ENCODE assay signal across 8 cellular contexts in genomic region chr10:23437987-23438546, GRCh38. TPM values are rescaled to one million over a fixed set of nuclear protein-coding genes. Genes with fewer than 3 reads are reported as not detected.
A peak's percentile ranks its signal among the peaks of the same experiment; 100 is the strongest.
DNase-seq lines count a peak whose midpoint lies in the region; ATAC-seq and TF ChIP-seq lines count a peak whose summit lies in the region.

No MANE protein-coding gene starts in this region.

- H3K4me1 ChIP-seq in Loucy (ENCODE audit: insufficient read depth, low read length, poor library complexity, severe bottlenecking) = peaks cover 25% of the 10 kb centered on the region

- H3K36me3 ChIP-seq in Loucy (ENCODE audit: insufficient read depth, low read length) = no peaks in the 10 kb centered on the region

- H3K9ac ChIP-seq in Loucy (ENCODE audit: low read depth, low read length, poor library complexity, severe bottlenecking) = no peak overlapping the region

- H3K79me2 ChIP-seq in Loucy (ENCODE audit: insufficient read depth, low read length) = no peaks in the 10 kb centered on the region; the same call in 1 of the 2 replicates

- no peak for DNase-seq in AG04450 (ENCODE audit: low read depth, low spot score)
- DNase-seq in naive thymus-derived CD8-positive, alpha-beta T cell = no peak
- no peak for DNase-seq in SIG-M5 treated with dmso at 0.1 percent for 504 hours (lab: John Stamatoyannopoulos, UW; ENCODE audit: unreplicated experiment)
- DNase-seq in GM13976 (ENCODE audit: low spot score) = no peak

- H2AFZ ChIP-seq in Loucy (ENCODE audit: low read length) = peak overlapping the region; percentile 94

- H3K9me2 ChIP-seq in Loucy (replicated peaks; ENCODE audit: low read depth, low read length) = no peaks in the 10 kb centered on the region

- peak overlapping the region; percentile 86 for H3K4me3 Mint-ChIP-seq in dendritic cell treated with granulocyte-macrophage colony-stimulating factor and Interleukin-4, amounts not matched to agents 40 ng/mL and 50 ng/mL, for 4 days
- peak overlapping the region; percentile 79 to 89 (median 84) for H3K4me3 Mint-ChIP-seq in naive thymus-derived CD8-positive, alpha-beta T cell

- H3K9me3 Mint-ChIP-seq in dendritic cell treated with granulocyte-macrophage colony-stimulating factor and Interleukin-4, amounts not matched to agents 40 ng/mL and 50 ng/mL, for 4 days = no peaks in the 10 kb centered on the region
- no peaks in the 10 kb centered on the region for H3K9me3 Mint-ChIP-seq in naive thymus-derived CD8-positive, alpha-beta T cell

- no peak for ATAC-seq in naive thymus-derived CD8-positive, alpha-beta T cell
- no peak for ATAC-seq in GM18861 (IDR thresholded peaks at IDR 0.05; ENCODE audit: unreplicated experiment)
- no peak for ATAC-seq in HG02610 (IDR thresholded peaks at IDR 0.05; ENCODE audit: unreplicated experiment)

- H3K27me3 Mint-ChIP-seq in dendritic cell treated with granulocyte-macrophage colony-stimulating factor and Interleukin-4, amounts not matched to agents 40 ng/mL and 50 ng/mL, for 4 days = no peaks in the 10 kb centered on the region
- H3K27me3 Mint-ChIP-seq in naive thymus-derived CD8-positive, alpha-beta T cell = no peaks in the 10 kb centered on the region

- H3K4me2 ChIP-seq in Loucy (ENCODE audit: low read depth, low read length, poor library complexity, severe bottlenecking) = peak overlapping the region; percentile 70

- H4K20me1 ChIP-seq in Loucy (ENCODE audit: insufficient read depth, low read length, poor library complexity, severe bottlenecking) = peaks cover 6% of the 10 kb centered on the region

- in situ Hi-C loops in GM13976 (cut with MboI; ENCODE audit: low sequenced_read_pairs, unreplicated experiment) = no loop called here

- peak overlapping the region; percentile 78 for H3K27ac ChIP-seq in AG04450 (ENCODE audit: low read depth, low read length)

- no peak for TF ChIP-seq CTCF in AG04450 (IDR thresholded peaks at IDR 0.05; ENCODE audit: low read depth, low read length)
- TF ChIP-seq CTCF in Loucy (conservative IDR thresholded peaks at IDR 0.05; ENCODE audit: low read length) = no peak
- no peak for TF ChIP-seq CTCF in GM13976 (IDR thresholded peaks at IDR 0.05; ENCODE audit: borderline replicate concordance, control extremely low read depth, extremely low read depth, insufficient read depth, missing control alignments)

- H3K27me3 ChIP-seq in AG04450 (ENCODE audit: control insufficient read depth, insufficient read depth, low read length) (no peaks in the 10 kb centered on the region), Loucy (ENCODE audit: insufficient read depth, low read length, poor library complexity, severe bottlenecking) (peaks cover 4% of the 10 kb centered on the region)

- CTCF ChIA-PET in AG04450 (lab: Charles Lee) = interaction anchor here (1.0 kb wide), 1 partner anchor 34 kb away, joined by 3 read pairs; no protein-coding TSS in a partner anchor

- H3K27ac Mint-ChIP-seq in dendritic cell treated with granulocyte-macrophage colony-stimulating factor and Interleukin-4, amounts not matched to agents 40 ng/mL and 50 ng/mL, for 4 days = peak overlapping the region; percentile 93
- peak overlapping the region; percentile 86 to 99 (median 92) for H3K27ac Mint-ChIP-seq in naive thymus-derived CD8-positive, alpha-beta T cell

- POLR2A ChIA-PET in AG04450 (lab: Yijun Ruan, JAX) = interaction anchor here (0.6 to 1.3 kb wide), 4 partner anchors 29 to 106 kb away, joined by 3 to 6 read pairs (median 3); partner anchors contain the start of gene C10orf67
- POLR2A ChIA-PET in naive thymus-derived CD8-positive, alpha-beta T cell (lab: Charles Lee) = interaction anchor here (0.6 to 2.8 kb wide), 12 partner anchors 9 to 1000 kb away, joined by 3 to 24 read pairs (median 4); no protein-coding TSS in a partner anchor

- H3K4me1 Mint-ChIP-seq in dendritic cell treated with granulocyte-macrophage colony-stimulating factor and Interleukin-4, amounts not matched to agents 40 ng/mL and 50 ng/mL, for 4 days (ENCODE audit: low read depth) = peaks cover 60% of the 10 kb centered on the region
- peaks cover 20 to 45% (median 37%) of the 10 kb centered on the region in 4 donors for H3K4me1 Mint-ChIP-seq in naive thymus-derived CD8-positive, alpha-beta T cell

- H3K36me3 Mint-ChIP-seq in dendritic cell treated with granulocyte-macrophage colony-stimulating factor and Interleukin-4, amounts not matched to agents 40 ng/mL and 50 ng/mL, for 4 days (ENCODE audit: low read depth) = peaks cover 6% of the 10 kb centered on the region
- H3K36me3 Mint-ChIP-seq in naive thymus-derived CD8-positive, alpha-beta T cell = peaks cover 0 to 7% (median 6%) of the 10 kb centered on the region in 3 donors

- H3F3A ChIP-seq in Loucy (ENCODE audit: low read depth) = peaks cover 11% of the 10 kb centered on the region

- H3K4me3 ChIP-seq in AG04450 (ENCODE audit: low read depth, low read length) (peak overlapping the region; percentile 63), Loucy (ENCODE audit: low read length, poor library complexity, severe bottlenecking) (peak overlapping the region; percentile 64)

- intact Hi-C loops in dendritic cell treated with granulocyte-macrophage colony-stimulating factor and Interleukin-4, amounts not matched to agents 40 ng/mL and 50 ng/mL, for 4 days (cut with micrococcal nuclease) = loop anchor here (2.0 kb wide), 1 partner anchor 61 kb away; no protein-coding TSS in a partner anchor

- H3K9me3 ChIP-seq in AG04450 (ENCODE audit: control insufficient read depth, insufficient read depth, low read length) (no peaks in the 10 kb centered on the region), Loucy (ENCODE audit: insufficient read depth, low read depth, low read length) (no peaks in the 10 kb centered on the region)

RNA-seq across cellular contexts. Expression of gene OTUD1, which starts 0.8 kb away (rescaled TPM):
- 1.2 and 1.5 TPM in 2 replicates for polyA plus RNA-seq in AG04450 (2011; rRNA removed)
- polyA minus RNA-seq in AG04450 (2011; rRNA and poly(A)+ RNA removed) = 2.2 and 2.3 TPM in 2 replicates
- 10 to 100 TPM; 35.1 to 37.7 TPM for total RNA-seq in naive thymus-derived CD8-positive, alpha-beta T cell
- polyA plus RNA-seq in naive thymus-derived CD8-positive, alpha-beta T cell = 10 to 100 TPM in 2 of 3 donors, 1 to 10 TPM in 1; 6.1 to 17.5 (median 12.3) TPM
